In the genomic region with DNA sequence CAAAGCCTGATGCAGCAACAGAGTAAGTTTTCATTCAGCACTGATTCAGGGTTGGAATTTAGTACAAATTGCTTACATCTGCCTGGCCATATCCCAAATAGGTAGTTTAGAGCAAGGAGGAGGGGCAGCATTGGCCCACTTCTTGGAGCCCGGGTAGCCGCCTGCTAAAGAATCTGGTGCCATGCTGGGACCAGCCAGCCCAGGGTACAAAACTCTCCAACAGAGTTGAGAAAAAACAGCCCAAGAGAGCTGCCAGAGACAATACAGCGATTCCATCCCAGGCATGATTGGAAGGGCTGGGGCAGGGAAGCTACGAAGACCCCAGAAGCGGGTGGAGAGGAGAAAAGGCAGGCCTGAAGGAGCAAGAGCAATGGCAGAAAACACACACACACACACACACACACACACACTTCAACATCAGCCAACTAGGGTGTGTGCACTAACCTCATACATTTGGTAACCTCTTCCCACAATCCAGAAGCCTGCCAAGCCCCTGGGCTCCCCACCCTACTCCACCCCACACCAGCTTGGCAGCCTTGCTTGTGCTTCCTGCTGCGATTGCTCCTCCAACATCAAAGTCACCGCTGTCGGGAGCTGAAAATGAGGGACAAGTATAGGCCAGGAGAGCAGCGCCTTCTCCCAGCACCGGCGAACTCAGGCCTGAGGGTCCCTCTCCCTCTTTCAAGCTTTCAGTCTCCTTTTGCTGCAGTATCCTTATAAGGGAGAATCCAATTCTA, we compare ENCODE assay signal across 8 cellular contexts. TPM values are rescaled to one million over a fixed set of nuclear protein-coding genes. Genes with fewer than 3 reads are reported as not detected.
DNase-seq lines count a peak whose midpoint lies in the region; ATAC-seq and TF ChIP-seq lines count a peak whose summit lies in the region.

No MANE protein-coding gene starts in this region.

- TF ChIP-seq CTCF in C4-2B (conservative IDR thresholded peaks at IDR 0.05) (no peak), epithelial cell of proximal tubule (conservative IDR thresholded peaks at IDR 0.05; ENCODE audit: low read depth, low read length) (no peak)

- H3K27me3 ChIP-seq in muscle layer of duodenum (ENCODE audit: low read depth, low read length), result no peaks in the 10 kb centered on the region

- no peak for ATAC-seq in GM19035 (IDR thresholded peaks at IDR 0.05; ENCODE audit: unreplicated experiment)
- no peak for ATAC-seq in HG02973 (IDR thresholded peaks at IDR 0.05; ENCODE audit: unreplicated experiment)

- H3K9me3 ChIP-seq in muscle layer of duodenum (ENCODE audit: control insufficient read depth in 1 of 2, low read length in 2 of 2), result no peaks in the 10 kb centered on the region

- DNase-seq in HPDE6-E6E7 (ENCODE audit: extremely low spot score) (peak; percentile 54), T1000 (lab: John Stamatoyannopoulos, UW) (peak; percentile 34), epithelial cell of proximal tubule (ENCODE audit: low read depth) (no peak), germinal center (ENCODE audit: low spot score) (no peak)

- H3K27ac ChIP-seq in C4-2B, result peak overlapping the region; percentile 95
- H3K27ac ChIP-seq in muscle layer of duodenum (ENCODE audit: low read length), result peak overlapping the region; percentile 88

- H3K4me3 ChIP-seq in epithelial cell of proximal tubule (ENCODE audit: low read depth, low read length) (peak overlapping the region; percentile 92), muscle layer of duodenum (ENCODE audit: low read depth in 1 of 2, low read length in 2 of 2) (peak overlapping the region; percentile 97 to 98)

- peaks cover 0 to 3% of the 10 kb centered on the region in 2 donors for H3K36me3 ChIP-seq in muscle layer of duodenum (ENCODE audit: control insufficient read depth in 1 of 2, insufficient read depth in 2 of 2, low read length in 2 of 2)

- H3K4me1 ChIP-seq in muscle layer of duodenum (ENCODE audit: control insufficient read depth in 1 of 2, insufficient read depth in 2 of 2, low read length in 2 of 2), result peaks cover 19 to 27% of the 10 kb centered on the region in 2 donors

RNA-seq across cellular contexts. Expression of gene PIK3C2B, which starts 1.3 kb away (rescaled TPM):
- total RNA-seq in epithelial cell of proximal tubule, result 1.0 and 2.1 TPM in 2 replicates

RNA-seq across cellular contexts. Expression of gene MDM4, which starts 22.9 kb away (rescaled TPM):
- total RNA-seq in epithelial cell of proximal tubule, result 6.1 and 11.2 TPM in 2 replicates

Comparison
In these comparisons a context has a peak if more than half of its experiments do, and no peak if none do; other contexts are left out.
1. DNase-seq: peak in HPDE6-E6E7 (single experiment) and T1000 (single experiment); none in epithelial cell of proximal tubule (single experiment) and germinal center (single experiment).